ENCODE assay signal across 8 cellular contexts in genomic region chr1:9129391-9130041, GRCh38. TPM values are rescaled to one million over a fixed set of nuclear protein-coding genes. Genes with fewer than 3 reads are reported as not detected.
A peak's percentile ranks its signal among the peaks of the same experiment; 100 is the strongest.
DNase-seq lines count a peak whose midpoint lies in the region; ATAC-seq and TF ChIP-seq lines count a peak whose summit lies in the region.

No MANE protein-coding gene starts in this region.

- H3K4me3 ChIP-seq in CD8-positive, alpha-beta T cell (ENCODE audit: low read depth, low read length) = peak overlapping the region; percentile 37
- H3K4me3 ChIP-seq in SK-N-SH (ENCODE audit: low read depth in 2 of 2, low read length in 1 of 2) = peak overlapping the region; percentile 23 to 41; a peak in 2 of 4 replicates
- peak overlapping the region in 9 of 10 donors; percentile 42 to 79 (median 71) for H3K4me3 ChIP-seq in heart right ventricle

- peak overlapping the region; percentile 38 for H3K27ac Mint-ChIP-seq in CD8-positive, alpha-beta T cell
- H3K27ac Mint-ChIP-seq in activated naive CD4-positive, alpha-beta T cell treated with anti-CD3 and anti-CD28 coated beads, Interleukin-2, amount 10 ng/mL, durations not matched to agents 7 days and 5 days = no peak overlapping the region

- TF ChIP-seq EP300 in SK-N-SH (IDR thresholded peaks at IDR 0.05; ENCODE audit: borderline replicate concordance in 1 of 2, low read depth in 1 of 2, low read length in 1 of 2) = no peak

- no peak overlapping the region for H3K9ac ChIP-seq in SK-N-SH

- TF ChIP-seq RAD21 in SK-N-SH (IDR thresholded peaks at IDR 0.05; ENCODE audit: low read length) = no peak

- POLR2A ChIA-PET in CD8-positive, alpha-beta T cell (lab: Charles Lee) = interaction anchor here (0.5 kb wide), 1 partner anchor 160 kb away, joined by 4 read pairs; no protein-coding TSS in a partner anchor
- POLR2A ChIA-PET in SK-N-SH (lab: Yijun Ruan, JAX) = interaction anchor here (0.6 kb wide), 1 partner anchor 58 kb away, joined by 3 read pairs; no protein-coding TSS in a partner anchor

- peak overlapping the region; percentile 4; the same call in 1 of the 2 replicates for H2AFZ ChIP-seq in SK-N-SH (ENCODE audit: low read depth)

- peak; percentile 78 for ATAC-seq in CD8-positive, alpha-beta T cell
- ATAC-seq in GM19467 (IDR thresholded peaks at IDR 0.05; ENCODE audit: unreplicated experiment) (peak; percentile 55), heart right ventricle (peak; percentile 65 to 85 (median 76))

- peaks cover 15% of the 10 kb centered on the region for H3F3A ChIP-seq in SK-N-SH (replicated peaks; ENCODE audit: insufficient read depth)

- DNase-seq in CD8-positive, alpha-beta T cell = peak; percentile 72 to 91 (median 86)
- DNase-seq in HPDE6-E6E7 (ENCODE audit: extremely low spot score) = peak; percentile 52
- peak; percentile 89 for DNase-seq in SK-N-SH
- peak; percentile 88 for DNase-seq in activated naive CD4-positive, alpha-beta T cell treated with anti-CD3 and anti-CD28 coated beads, Interleukin-2, amount 10 ng/mL, durations not matched to agents 7 days and 5 days
- peak; percentile 84 to 90 for DNase-seq in heart right ventricle
- DNase-seq in retina = peak; percentile 43
- DNase-seq in NCI-H146 (lab: John Stamatoyannopoulos, UW) = no peak

- no peaks in the 10 kb centered on the region for H3K9me3 Mint-ChIP-seq in CD8-positive, alpha-beta T cell
- no peaks in the 10 kb centered on the region for H3K9me3 Mint-ChIP-seq in activated naive CD4-positive, alpha-beta T cell treated with anti-CD3 and anti-CD28 coated beads, Interleukin-2, amount 10 ng/mL, durations not matched to agents 7 days and 5 days

- no peaks in the 10 kb centered on the region for H3K27me3 Mint-ChIP-seq in CD8-positive, alpha-beta T cell (ENCODE audit: low read depth)
- peaks cover 57% of the 10 kb centered on the region for H3K27me3 Mint-ChIP-seq in activated naive CD4-positive, alpha-beta T cell treated with anti-CD3 and anti-CD28 coated beads, Interleukin-2, amount 10 ng/mL, durations not matched to agents 7 days and 5 days

- H4K20me1 ChIP-seq in SK-N-SH (ENCODE audit: insufficient read depth) = no peaks in the 10 kb centered on the region

- H3K9me2 ChIP-seq in SK-N-SH = no peaks in the 10 kb centered on the region

- no peaks in the 10 kb centered on the region for H3K9me3 ChIP-seq in CD8-positive, alpha-beta T cell (ENCODE audit: low read length)
- H3K9me3 ChIP-seq in SK-N-SH = no peaks in the 10 kb centered on the region
- H3K9me3 ChIP-seq in heart right ventricle = no peaks in the 10 kb centered on the region

- H3K4me2 ChIP-seq in SK-N-SH = peak overlapping the region; percentile 20; the same call in 1 of the 2 replicates

- intact Hi-C loops in CD8-positive, alpha-beta T cell (cut with DNase I, micrococcal nuclease) = loop anchor here (1.0 to 5.0 kb wide), 11 partner anchors 19 to 1083 kb away; partner anchors contain the start of genes ENO1 (in 2 of the 2), H6PD (in 2 of the 2), CTNNBIP1 (in 1 of the 2) and KIF1B (in 1 of the 2)
- intact Hi-C loops in heart right ventricle (cut with DNase I) = no loop called here

- CTCF ChIA-PET in CD8-positive, alpha-beta T cell (lab: Charles Lee) = interaction anchor here (1.4 to 3.1 kb wide), 2 partner anchors 12 to 20 kb away, joined by 5 to 21 read pairs; no protein-coding TSS in a partner anchor
- CTCF ChIA-PET in SK-N-SH (lab: Yijun Ruan, JAX) = interaction anchor here (0.7 to 6.0 kb wide), 7 partner anchors 13 to 212 kb away, joined by 3 to 36 read pairs (median 4); partner anchors contain the start of gene H6PD
- CTCF ChIA-PET in activated naive CD4-positive, alpha-beta T cell treated with anti-CD3 and anti-CD28 coated beads, Interleukin-2, amount 10 ng/mL, durations not matched to agents 7 days and 5 days (lab: Charles Lee) = interaction anchor here (1.3 to 1.5 kb wide), 2 partner anchors 13 to 18 kb away, joined by 5 to 10 read pairs; no protein-coding TSS in a partner anchor

- no peak for TF ChIP-seq CTCF in CD8-positive, alpha-beta T cell (IDR thresholded peaks at IDR 0.05)
- TF ChIP-seq CTCF in SK-N-SH (IDR thresholded peaks at IDR 0.05) (no peak), heart right ventricle (IDR thresholded peaks at IDR 0.05) (no peak)

- peaks cover 35% of the 10 kb centered on the region for H3K4me1 Mint-ChIP-seq in CD8-positive, alpha-beta T cell (ENCODE audit: low read depth)
- H3K4me1 Mint-ChIP-seq in activated naive CD4-positive, alpha-beta T cell treated with anti-CD3 and anti-CD28 coated beads, Interleukin-2, amount 10 ng/mL, durations not matched to agents 7 days and 5 days = peaks cover 36% of the 10 kb centered on the region

- peak overlapping the region; percentile 79 for H3K4me3 Mint-ChIP-seq in CD8-positive, alpha-beta T cell
- H3K4me3 Mint-ChIP-seq in activated naive CD4-positive, alpha-beta T cell treated with anti-CD3 and anti-CD28 coated beads, Interleukin-2, amount 10 ng/mL, durations not matched to agents 7 days and 5 days = peak overlapping the region; percentile 75

- WGBS in SK-N-SH (ENCODE audit: low lambda C conversion rate) = 10% methylated on average over 12 of the region's 34 CpGs
- WGBS in heart right ventricle, 2 donors = 9% methylated on average over 32 to 34 of the region's 34 CpGs

- peaks cover 33% of the 10 kb centered on the region for H3K4me1 ChIP-seq in CD8-positive, alpha-beta T cell (ENCODE audit: insufficient read depth, low read length)
- H3K4me1 ChIP-seq in SK-N-SH (ENCODE audit: control insufficient read depth in 1 of 2, insufficient read depth in 2 of 2, low read depth in 1 of 2, low read length in 1 of 2) = peaks cover 0 to 16% of the 10 kb centered on the region in 2 experiments; a peak in 1 of 4 replicates
- peaks cover 0 to 38% (median 30%) of the 10 kb centered on the region in 9 donors for H3K4me1 ChIP-seq in heart right ventricle

- H3K27ac ChIP-seq in CD8-positive, alpha-beta T cell (ENCODE audit: low read depth, low read length) = no peak overlapping the region
- H3K27ac ChIP-seq in SK-N-SH (ENCODE audit: low read depth in 2 of 2, low read length in 1 of 2) = peak overlapping the region in 1 of 2 experiments; percentile 5; a peak in 1 of 4 replicates
- peak overlapping the region; percentile 71 to 92 (median 88) for H3K27ac ChIP-seq in heart right ventricle

- H3K27me3 ChIP-seq in CD8-positive, alpha-beta T cell (ENCODE audit: insufficient read depth, low read length) = no peaks in the 10 kb centered on the region
- H3K27me3 ChIP-seq in SK-N-SH (ENCODE audit: insufficient read depth) = no peaks in the 10 kb centered on the region
- H3K27me3 ChIP-seq in heart right ventricle = no peaks in the 10 kb centered on the region

- H3K36me3 Mint-ChIP-seq in CD8-positive, alpha-beta T cell = peaks cover 2% of the 10 kb centered on the region
- no peaks in the 10 kb centered on the region for H3K36me3 Mint-ChIP-seq in activated naive CD4-positive, alpha-beta T cell treated with anti-CD3 and anti-CD28 coated beads, Interleukin-2, amount 10 ng/mL, durations not matched to agents 7 days and 5 days

- H3K36me3 ChIP-seq in CD8-positive, alpha-beta T cell (ENCODE audit: insufficient read depth, low read length) = no peaks in the 10 kb centered on the region
- H3K36me3 ChIP-seq in SK-N-SH (replicated peaks in 1 of 2; ENCODE audit: control insufficient read depth in 1 of 2, insufficient read depth in 2 of 2, low read length in 1 of 2) (no peaks in the 10 kb centered on the region), heart right ventricle (no peaks in the 10 kb centered on the region)

- 0 out of 2 replicates have a peak, but pooled peaks cover 9% of the 10 kb centered on the region for H3K79me2 ChIP-seq in SK-N-SH (ENCODE audit: insufficient read depth)

TF ChIP-seq in SK-N-SH, 30 proteins besides CTCF, POLR2A, EP300 and RAD21:
- TF ChIP-seq PBX3 (IDR thresholded peaks at IDR 0.05) (no peak), IRF3 (IDR thresholded peaks at IDR 0.05; ENCODE audit: low read depth, low read length) (no peak), NFIC (IDR thresholded peaks at IDR 0.05; ENCODE audit: borderline replicate concordance) (no peak), MAX (IDR thresholded peaks at IDR 0.05; ENCODE audit: low read depth) (no peak), USF2 (IDR thresholded peaks at IDR 0.05; ENCODE audit: borderline replicate concordance, low read depth, low read length) (no peak), CHD2 (IDR thresholded peaks at IDR 0.05; ENCODE audit: low read length, partially characterized antibody) (no peak)

RNA-seq across cellular contexts. Expression of gene GPR157, which starts 0.6 kb away (rescaled TPM):
- 1 to 10 TPM; 1.9 to 2.9 TPM for total RNA-seq in CD8-positive, alpha-beta T cell
- polyA plus RNA-seq in SK-N-SH (2012; rRNA removed) = 1.8 and 2.1 TPM in 2 replicates
- polyA plus RNA-seq in SK-N-SH (2012; cell fraction: cytosol; rRNA removed) = 1.1 and 1.4 TPM in 2 replicates
- 4.3 and 5.7 TPM in 2 replicates for polyA plus RNA-seq in SK-N-SH (2012; cell fraction: nucleus; rRNA removed)
- total RNA-seq in heart right ventricle = 10 to 100 TPM; 24.4 to 69.1 (median 40.9) TPM
- 1 to 10 TPM; 5.1 to 9.3 TPM for polyA plus RNA-seq in heart right ventricle

Comparison
In these comparisons a context has a peak if more than half of its experiments do, and no peak if none do; other contexts are left out.
1. RNA of gene GPR157, which starts 0.6 kb away (total RNA-seq): 24.4 to 69.1 TPM in heart right ventricle; 1.9 to 2.9 TPM in CD8-positive, alpha-beta T cell; every median in the first group is over 4 times any median in the second.
2. intact Hi-C loops: an anchor here in CD8-positive, alpha-beta T cell (1.0 to 5.0 kb wide); none called in heart right ventricle.
3. Peak in every context shown above with its lines, with median percentiles within 50 percentile points of each other: ATAC-seq and H3K4me3 ChIP-seq.